8 cellular contexts compared by ENCODE assay signal in genomic region chr1:88462481-88463261, GRCh38.
A peak's percentile ranks its signal among the peaks of the same experiment; 100 is the strongest.
DNase-seq lines count a peak whose midpoint lies in the region; ATAC-seq lines count a peak whose summit lies in the region.

No MANE protein-coding gene starts in this region.

- peak overlapping the region; percentile 58 for H3K27ac ChIP-seq in neuronal stem cell (replicated peaks; ENCODE audit: low read length)

- H2BK15ac ChIP-seq in neuronal stem cell (ENCODE audit: low read length), result peak overlapping the region; percentile 82

- peak overlapping the region; percentile 55 for H2BK5ac ChIP-seq in neuronal stem cell (ENCODE audit: low read length)

- peak overlapping the region; percentile 26 for H4K8ac ChIP-seq in neuronal stem cell (ENCODE audit: low read depth, low read length)

- H3K4me1 ChIP-seq in neuronal stem cell (ENCODE audit: control insufficient read depth in 2 of 2, insufficient read depth in 1 of 2, low read depth in 1 of 2, low read length in 2 of 2), result peaks cover 0 to 4% of the 10 kb centered on the region in 2 donors

- peaks cover 0 to 2% of the 10 kb centered on the region in 2 donors for H3K9me3 ChIP-seq in neuronal stem cell (replicated peaks in 1 of 2; ENCODE audit: control insufficient read depth in 2 of 2, insufficient read depth in 1 of 2, low read depth in 1 of 2, low read length in 2 of 2)

- H3K4me3 ChIP-seq in neuronal stem cell (ENCODE audit: low read length in 2 of 2), result peak overlapping the region; percentile 46 to 75

- peak; percentile 81 for DNase-seq in GM03348 (ENCODE audit: low spot score)
- peak; percentile 6 for DNase-seq in RPMI7951 (ENCODE audit: low read depth)
- peak; percentile 3 for DNase-seq in germinal center (ENCODE audit: low spot score)
- DNase-seq in neuronal stem cell (ENCODE audit: low spot score), result peak; percentile 50
- DNase-seq in NCI-H2107 (lab: John Stamatoyannopoulos, UW), result no peak
- DNase-seq in ureter (ENCODE audit: low spot score), result no peak
- no peak for DNase-seq in activated CD4-positive, CD25-positive, alpha-beta regulatory T cell treated with anti-CD3 and anti-CD28 coated beads, Interleukin-2, amount 50 U/mL, for 72 hours

- no peak overlapping the region for H2AK5ac ChIP-seq in neuronal stem cell (ENCODE audit: low read depth, low read length)

- peak overlapping the region; percentile 95 for H3K18ac ChIP-seq in neuronal stem cell (ENCODE audit: low read length)

- WGBS in neuronal stem cell (ENCODE audit: extremely low coverage in 2 of 2, insufficient read length in 2 of 2, insufficient replicate concordance in 1 of 2), 2 donors, result no CpG with 5 or more reads among the region's 70 CpGs

- ATAC-seq in GM21737 (IDR thresholded peaks at IDR 0.05; ENCODE audit: unreplicated experiment), result no peak

- H3K14ac ChIP-seq in neuronal stem cell (ENCODE audit: low read length), result no peak overlapping the region

- H2BK12ac ChIP-seq in neuronal stem cell (ENCODE audit: low read length), result peak overlapping the region; percentile 85

- no peak overlapping the region for H3K23ac ChIP-seq in neuronal stem cell (ENCODE audit: low read depth, low read length, poor library complexity)

- H3K9ac ChIP-seq in neuronal stem cell (ENCODE audit: low read depth, low read length, poor library complexity), result peak overlapping the region; percentile 67

- H3K79me1 ChIP-seq in neuronal stem cell (ENCODE audit: low read depth, low read length), result no peaks in the 10 kb centered on the region

- H3K4me2 ChIP-seq in neuronal stem cell (ENCODE audit: insufficient read depth, low read length, poor library complexity, severe bottlenecking), result peak overlapping the region; percentile 78

- peak overlapping the region; percentile 78 for H4K91ac ChIP-seq in neuronal stem cell (ENCODE audit: low read depth, low read length, poor library complexity)

- peak overlapping the region; percentile 23 for H3K4ac ChIP-seq in neuronal stem cell (ENCODE audit: low read length)

- peak overlapping the region; percentile 93 for H2BK120ac ChIP-seq in neuronal stem cell (ENCODE audit: low read depth, low read length)

- H3K27me3 ChIP-seq in neuronal stem cell (ENCODE audit: control insufficient read depth in 3 of 3, insufficient read depth in 3 of 3, low read depth in 1 of 3, low read length in 3 of 3), result peaks cover 0 to 50% (median 0%) of the 10 kb centered on the region in 3 experiments

- H2AFZ ChIP-seq in neuronal stem cell (ENCODE audit: low read length), result peak overlapping the region; percentile 98

- no peaks in the 10 kb centered on the region for H3K36me3 ChIP-seq in neuronal stem cell (replicated peaks in 1 of 2; ENCODE audit: control insufficient read depth in 2 of 2, insufficient read depth in 2 of 2, low read length in 2 of 2)

Comparison
In these comparisons a context has a peak if more than half of its experiments do, and no peak if none do; other contexts are left out.
1. DNase-seq: peak in GM03348 (single experiment), RPMI7951 (single experiment), germinal center (single experiment) and neuronal stem cell (single experiment); none in NCI-H2107 (single experiment), ureter (single experiment) and activated CD4-positive, CD25-positive, alpha-beta regulatory T cell treated with anti-CD3 and anti-CD28 coated beads, Interleukin-2, amount 50 U/mL, for 72 hours (single experiment).